10 cellular contexts compared by ENCODE assay signal in the genomic region with DNA sequence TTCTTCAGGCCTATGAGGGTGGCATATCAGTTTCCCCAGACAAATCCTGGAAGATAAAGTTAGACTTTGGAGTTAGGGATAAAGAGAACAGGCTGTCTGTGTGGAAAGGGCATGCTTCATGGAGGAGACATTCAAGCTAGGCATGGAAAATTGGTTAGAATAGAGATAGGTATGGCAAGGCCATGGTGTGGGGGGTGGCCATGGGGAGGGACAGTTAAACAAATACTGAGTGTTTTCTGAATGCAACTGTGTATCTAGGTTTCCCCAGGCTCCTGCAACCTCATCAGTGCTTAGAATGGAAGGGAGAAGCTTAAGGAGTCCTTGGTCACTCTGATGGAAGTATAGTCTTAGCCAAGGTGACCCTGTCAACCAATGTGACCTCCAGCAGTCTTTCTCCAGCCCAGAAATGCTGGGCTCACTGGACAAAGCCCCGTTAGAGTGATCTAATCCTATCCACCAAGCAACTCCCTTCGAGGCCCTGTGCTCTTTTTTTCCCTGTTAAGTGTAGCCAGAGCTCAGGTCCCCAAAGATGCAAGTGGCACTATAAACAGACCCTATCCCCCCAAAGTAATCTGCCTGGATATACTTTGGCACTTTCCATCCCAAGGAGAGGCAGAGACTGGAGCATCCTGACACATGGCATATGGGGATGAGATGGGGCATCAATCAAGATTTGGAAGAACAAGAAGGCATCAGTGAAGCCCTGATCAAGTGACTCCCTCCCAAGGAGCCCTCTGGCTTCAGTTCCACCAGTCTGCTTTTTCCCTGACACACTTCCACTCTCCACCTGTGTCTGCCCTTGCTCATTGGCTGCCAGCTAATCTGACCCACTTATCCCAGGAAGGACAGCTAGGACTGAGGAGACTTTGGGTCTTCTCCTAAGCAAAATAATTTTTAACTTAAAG. TPM values are rescaled to one million over a fixed set of nuclear protein-coding genes. Genes with fewer than 3 reads are reported as not detected.
DNase-seq lines count a peak whose midpoint lies in the region; ATAC-seq, FAIRE-seq and TF ChIP-seq lines count a peak whose summit lies in the region.
"Had no signal": no experiment of that assay in that cellular context is flagged by ENCODE, and none has a peak within 500 bp of the region (broad histone marks: within the 10 kb centered on the region; RNA-seq: fewer than 3 reads in every experiment).

No MANE protein-coding gene starts in this region.

- H3K36me3 Mint-ChIP-seq in effector memory CD8-positive, alpha-beta T cell (ENCODE audit: insufficient read depth): peaks cover 19% of the 10 kb centered on the region

- peak overlapping the region in 5 of 8 donors; percentile 11 to 82 (median 61) for H3K27ac ChIP-seq in spleen

- no peaks in the 10 kb centered on the region for H3K27me3 ChIP-seq in spleen (replicated peaks in 1 of 7)

- ATAC-seq in effector memory CD8-positive, alpha-beta T cell (replicated peaks): no peak

- no peak for TF ChIP-seq CTCF in spleen (IDR thresholded peaks at IDR 0.05 in 8 of 11, conservative IDR thresholded peaks at IDR 0.05 in 3 of 11)

- no peaks in the 10 kb centered on the region for H3K9me3 ChIP-seq in spleen

- no peak overlapping the region for H3K4me3 Mint-ChIP-seq in effector memory CD8-positive, alpha-beta T cell

- H3K9me3 Mint-ChIP-seq in effector memory CD8-positive, alpha-beta T cell: no peaks in the 10 kb centered on the region

- TF ChIP-seq POLR2A in spleen (IDR thresholded peaks at IDR 0.05): no peak

- DNase-seq in NCI-H510A treated with DMSO at 0.1 percent for 48 hours (lab: John Stamatoyannopoulos, UW) (peak; percentile 6), NCI-H510A (lab: John Stamatoyannopoulos, UW) (no peak), RCC 7860 (ENCODE audit: low spot score) (peak; percentile 37), spleen (no peak), GM03348 (ENCODE audit: low spot score) (no peak), foreskin melanocyte (no peak), H4 (ENCODE audit: low spot score) (no peak)
- no peak for DNase-seq in effector memory CD8-positive, alpha-beta T cell

- H3K27ac Mint-ChIP-seq in effector memory CD8-positive, alpha-beta T cell: peak overlapping the region; percentile 85 to 86

- intact Hi-C loops in spleen (cut with DNase I; ENCODE audit: low total_unique reads): no loop called here

- H3K27me3 Mint-ChIP-seq in effector memory CD8-positive, alpha-beta T cell: no peaks in the 10 kb centered on the region

- FAIRE-seq in RCC 7860 (lab: Jason Lieb, UNC): peak; percentile 25
- FAIRE-seq: A204.1 had no signal

- peak overlapping the region in 1 of 8 donors; percentile 8 for H3K4me3 ChIP-seq in spleen

- peaks cover 0 to 44% (median 23%) of the 10 kb centered on the region in 6 donors for H3K4me1 ChIP-seq in spleen

- H3K4me1 Mint-ChIP-seq in effector memory CD8-positive, alpha-beta T cell (ENCODE audit: low read depth in 2 of 2): peaks cover 19 to 23% of the 10 kb centered on the region in 2 donors

- H3K36me3 ChIP-seq in spleen: peaks cover 0 to 31% (median 17%) of the 10 kb centered on the region in 6 donors

- WGBS in spleen, 5 donors: 88 to 93% (median 91%) methylated on average over 2 of the region's 2 CpGs

RNA-seq across cellular contexts. Expression of a gene that starts 5.6 kb away (rescaled TPM):
- 100 to 1,000 TPM; 333 to 543 (median 379) TPM for total RNA-seq in spleen
- polyA plus RNA-seq in spleen: 100 to 1,000 TPM; 156 to 250 (median 187) TPM
- total RNA-seq in H4 (2014; rRNA removed; shearing (Covaris generic)): 2,397 and 2,595 TPM in 2 replicates

RNA-seq across cellular contexts. Expression of a gene that starts 35.7 kb away (rescaled TPM):
- total RNA-seq in spleen: 10 to 100 TPM; 54.8 to 77.6 (median 70.3) TPM
- polyA plus RNA-seq in spleen: 10 to 100 TPM; 43.9 to 99.5 (median 67.9) TPM
- total RNA-seq in H4 (2014; rRNA removed; shearing (Covaris generic)): 19.0 and 22.2 TPM in 2 replicates

RNA-seq across cellular contexts. Expression of a gene that starts 39.0 kb away (rescaled TPM):
- total RNA-seq in spleen: under 1 TPM in 1 of 7 donors, not detected in 6; 0.34 TPM
- under 1 TPM; 0.03 to 0.11 (median 0.06) TPM for polyA plus RNA-seq in spleen
- total RNA-seq in H4 (2014; rRNA removed; shearing (Covaris generic)): 0.18 and 0.33 TPM in 2 replicates
- total RNA-seq: lung microvascular endothelial cell had no signal

Comparison
In these comparisons a context has a peak if more than half of its experiments do, and no peak if none do; other contexts are left out.
1. DNase-seq: peak in NCI-H510A treated with DMSO at 0.1 percent for 48 hours (single experiment) and RCC 7860 (single experiment); none in NCI-H510A (single experiment), effector memory CD8-positive, alpha-beta T cell (0 of 3), spleen (single experiment), GM03348 (single experiment), foreskin melanocyte (single experiment) and H4 (single experiment).